Comparison of ENCODE assay signal across 26 cellular contexts in the genomic region with DNA sequence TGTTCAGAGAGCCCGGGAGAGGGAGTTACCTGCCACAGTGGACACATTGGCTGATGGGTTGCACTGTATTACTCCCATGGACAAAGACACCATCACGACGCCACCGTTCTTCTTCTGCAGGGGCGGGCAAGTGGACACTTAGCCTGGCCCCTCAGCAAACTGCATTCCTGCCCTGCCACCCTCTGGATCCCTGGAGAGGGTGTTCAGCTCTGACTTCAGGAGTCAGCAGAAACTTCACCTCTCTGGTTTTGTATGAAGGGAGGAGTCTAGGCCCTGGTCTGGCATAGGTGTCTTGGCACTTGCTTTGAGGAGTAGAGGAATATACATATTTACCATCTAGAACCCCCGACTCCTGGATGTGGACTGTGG. TPM values are rescaled to one million over a fixed set of nuclear protein-coding genes. Genes with fewer than 3 reads are reported as not detected.
DNase-seq lines count a peak whose midpoint lies in the region; ATAC-seq and TF ChIP-seq lines count a peak whose summit lies in the region.
"Had no signal": no experiment of that assay in that cellular context is flagged by ENCODE, and none has a peak within 500 bp of the region (broad histone marks: within the 10 kb centered on the region; RNA-seq: fewer than 3 reads in every experiment).

No MANE protein-coding gene starts in this region.

- H3K9me3 ChIP-seq in neuronal stem cell (replicated peaks in 1 of 2; ENCODE audit: control insufficient read depth in 2 of 2, insufficient read depth in 1 of 2, low read depth in 1 of 2, low read length in 2 of 2), result peaks cover 0 to 5% of the 10 kb centered on the region in 2 donors
- H3K9me3 ChIP-seq: ascending aorta, Caco-2, MG63, pancreas had no signal

- no peak overlapping the region for H2BK15ac ChIP-seq in neuronal stem cell (ENCODE audit: low read length)

- H3K79me1 ChIP-seq in neuronal stem cell (ENCODE audit: low read depth, low read length), result peaks cover 2% of the 10 kb centered on the region

- peaks cover 6% of the 10 kb centered on the region; the same call in 1 of the 2 replicates for H3K27me3 ChIP-seq in H7 (ENCODE audit: control insufficient read depth, insufficient read depth, low read length)
- H3K27me3 ChIP-seq in neuronal stem cell (ENCODE audit: control insufficient read depth in 3 of 3, insufficient read depth in 3 of 3, low read depth in 1 of 3, low read length in 3 of 3), result peaks cover 0 to 36% (median 7%) of the 10 kb centered on the region in 3 experiments
- H3K27me3 ChIP-seq: ascending aorta, MG63, pancreas had no signal

- no peak overlapping the region for H3K9ac ChIP-seq in neuronal stem cell (ENCODE audit: low read depth, low read length, poor library complexity)

- peak overlapping the region; percentile 63 for H2AK5ac ChIP-seq in neuronal stem cell (ENCODE audit: low read depth, low read length)

- peaks cover 8% of the 10 kb centered on the region for H3K36me3 Mint-ChIP-seq in activated B cell treated with CpG ODN at 0.5 μM for 24 hours (ENCODE audit: low read depth)
- H3K36me3 Mint-ChIP-seq: activated CD4-positive, alpha-beta memory T cell treated with anti-CD3 and anti-CD28 coated beads for 36 hours; natural killer cell; type B pancreatic cell had no signal

- intact Hi-C loops in activated B cell treated with CpG ODN at 0.5 μM for 24 hours (cut with micrococcal nuclease), result loop anchor here (5.0 to 10.0 kb wide), 2 partner anchors 323 to 465 kb away; partner anchors contain the start of genes C16orf86, ENKD1 and RIPOR1

- peak; percentile 4 for DNase-seq in H7
- no peak for DNase-seq in activated B cell treated with CpG ODN at 0.5 μM for 24 hours
- no peak for DNase-seq in neuronal stem cell (ENCODE audit: low spot score)
- no peak for DNase-seq in activated CD8-positive, alpha-beta memory T cell treated with anti-CD3 and anti-CD28 coated beads, Interleukin-2, amount 50 U/mL, for 48 hours
- DNase-seq in NCI-H524 treated with DMSO at 0.1 percent for 48 hours (lab: John Stamatoyannopoulos, UW), result no peak
- DNase-seq: activated CD4-positive, alpha-beta memory T cell treated with anti-CD3 and anti-CD28 coated beads for 36 hours; Caco-2; caudate nucleus; DND-41; glutamatergic neuron; HCEC 1CT; left colon; MG63; natural killer cell; NCI-H1417 treated with DMSO at 0.1 percent for 48 hours; NCI-H510A; pancreas had no signal

- POLR2A ChIA-PET in activated B cell treated with CpG ODN at 0.5 μM for 24 hours (lab: Charles Lee), result interaction anchor here (0.5 to 2.9 kb wide), 5 partner anchors 9 to 199 kb away, joined by 3 to 10 read pairs (median 3); partner anchors contain the start of genes DDX28, DPEP2, DUS2 and NFATC3

- H3K4me2 ChIP-seq in neuronal stem cell (ENCODE audit: insufficient read depth, low read length, poor library complexity, severe bottlenecking), result no peak overlapping the region

- peak overlapping the region; percentile 73 for H3K27ac Mint-ChIP-seq in activated B cell treated with CpG ODN at 0.5 μM for 24 hours
- H3K27ac Mint-ChIP-seq: activated CD4-positive, alpha-beta memory T cell treated with anti-CD3 and anti-CD28 coated beads for 36 hours; dendritic cell treated with granulocyte-macrophage colony-stimulating factor and Interleukin-4, amounts not matched to agents 40 ng/mL and 50 ng/mL, for 4 days; type B pancreatic cell had no signal

- H2AFZ ChIP-seq in neuronal stem cell (ENCODE audit: low read length), result no peak overlapping the region

- H4K8ac ChIP-seq in neuronal stem cell (ENCODE audit: low read depth, low read length), result no peak overlapping the region

- ATAC-seq in activated B cell treated with CpG ODN at 0.5 μM for 24 hours (ENCODE audit: low read depth), result no peak
- no peak for ATAC-seq in HG02973 (IDR thresholded peaks at IDR 0.05; ENCODE audit: unreplicated experiment)
- ATAC-seq: left colon, pancreas, right cardiac atrium had no signal

- peaks cover 76% of the 10 kb centered on the region for H3K4me1 Mint-ChIP-seq in activated B cell treated with CpG ODN at 0.5 μM for 24 hours

- H3K4me3 ChIP-seq in H7 (ENCODE audit: insufficient read depth, low read depth, low read length), result no peak overlapping the region
- no peak overlapping the region for H3K4me3 ChIP-seq in neuronal stem cell (ENCODE audit: low read length in 2 of 2)
- H3K4me3 ChIP-seq: ascending aorta, MG63, pancreas, SK-N-MC had no signal

- H2BK5ac ChIP-seq in neuronal stem cell (ENCODE audit: low read length), result no peak overlapping the region

- no peak overlapping the region for H3K18ac ChIP-seq in neuronal stem cell (ENCODE audit: low read length)

- H3K4ac ChIP-seq in neuronal stem cell (ENCODE audit: low read length), result no peak overlapping the region

- no peak overlapping the region for H3K14ac ChIP-seq in neuronal stem cell (ENCODE audit: low read length)

- no peak overlapping the region for H3K23ac ChIP-seq in neuronal stem cell (ENCODE audit: low read depth, low read length, poor library complexity)

- no peaks in the 10 kb centered on the region for H3K27me3 Mint-ChIP-seq in activated B cell treated with CpG ODN at 0.5 μM for 24 hours
- H3K27me3 Mint-ChIP-seq: activated CD4-positive, alpha-beta memory T cell treated with anti-CD3 and anti-CD28 coated beads for 36 hours; dendritic cell treated with granulocyte-macrophage colony-stimulating factor and Interleukin-4, amounts not matched to agents 40 ng/mL and 50 ng/mL, for 4 days; type B pancreatic cell had no signal

- no peak overlapping the region for H2BK12ac ChIP-seq in neuronal stem cell (ENCODE audit: low read length)

- CTCF ChIA-PET in activated B cell treated with CpG ODN at 0.5 μM for 24 hours (lab: Charles Lee), result interaction anchor here (0.9 to 3.7 kb wide), 4 partner anchors 48 to 173 kb away, joined by 3 to 28 read pairs (median 4); no protein-coding TSS in a partner anchor

- H3K4me3 Mint-ChIP-seq in activated B cell treated with CpG ODN at 0.5 μM for 24 hours, result no peak overlapping the region
- H3K4me3 Mint-ChIP-seq: activated CD4-positive, alpha-beta memory T cell treated with anti-CD3 and anti-CD28 coated beads for 36 hours; dendritic cell treated with granulocyte-macrophage colony-stimulating factor and Interleukin-4, amounts not matched to agents 40 ng/mL and 50 ng/mL, for 4 days; natural killer cell; type B pancreatic cell had no signal

- H3K36me3 ChIP-seq in H7 (replicated peaks; ENCODE audit: control insufficient read depth, insufficient read depth, low read length) (no peaks in the 10 kb centered on the region), neuronal stem cell (replicated peaks in 1 of 2; ENCODE audit: control insufficient read depth in 2 of 2, insufficient read depth in 2 of 2, low read length in 2 of 2) (no peaks in the 10 kb centered on the region)
- H3K36me3 ChIP-seq: ascending aorta, MG63, pancreas had no signal

- H2BK120ac ChIP-seq in neuronal stem cell (ENCODE audit: low read depth, low read length), result no peak overlapping the region

- H3K27ac ChIP-seq in neuronal stem cell (replicated peaks; ENCODE audit: low read length), result no peak overlapping the region
- H3K27ac ChIP-seq: ascending aorta, pancreas, SK-N-MC, VCaP had no signal

- no peak for TF ChIP-seq CTCF in activated B cell treated with CpG ODN at 0.5 μM for 24 hours (IDR thresholded peaks at IDR 0.05)

- no peaks in the 10 kb centered on the region for H3K9me3 Mint-ChIP-seq in activated B cell treated with CpG ODN at 0.5 μM for 24 hours
- H3K9me3 Mint-ChIP-seq: activated CD4-positive, alpha-beta memory T cell treated with anti-CD3 and anti-CD28 coated beads for 36 hours; dendritic cell treated with granulocyte-macrophage colony-stimulating factor and Interleukin-4, amounts not matched to agents 40 ng/mL and 50 ng/mL, for 4 days; natural killer cell; type B pancreatic cell had no signal

- H4K91ac ChIP-seq in neuronal stem cell (ENCODE audit: low read depth, low read length, poor library complexity), result no peak overlapping the region

- peaks cover 1 to 3% of the 10 kb centered on the region in 2 donors for H3K4me1 ChIP-seq in neuronal stem cell (ENCODE audit: control insufficient read depth in 2 of 2, insufficient read depth in 1 of 2, low read depth in 1 of 2, low read length in 2 of 2)

- no CpG with 5 or more reads among the region's 6 CpGs for WGBS in neuronal stem cell (ENCODE audit: extremely low coverage in 2 of 2, insufficient read length in 2 of 2, insufficient replicate concordance in 1 of 2), 2 donors

RNA-seq across cellular contexts. Expression of gene DPEP2, which starts 9.3 kb away (rescaled TPM):
- 0.33 TPM in 1 of 2 replicates, not detected in the other for total RNA-seq in H7 (2014; rRNA removed; shearing (Covaris generic))
- 10.5 and 13.8 TPM in 2 replicates for total RNA-seq in activated B cell treated with CpG ODN at 0.5 μM for 24 hours
- not detected for polyA plus RNA-seq in neuronal stem cell (2013, experiment 1 of 2)
- not detected for polyA plus RNA-seq in neuronal stem cell (2013, experiment 2 of 2)
- total RNA-seq: Caco-2 had no signal

RNA-seq across cellular contexts. Expression of gene DPEP3, which starts 9.7 kb away (rescaled TPM):
- total RNA-seq in H7 (2014; rRNA removed; shearing (Covaris generic)), result 0.03 and 0.48 TPM in 2 replicates
- total RNA-seq in activated B cell treated with CpG ODN at 0.5 μM for 24 hours, result 0.29 and 0.38 TPM in 2 replicates
- polyA plus RNA-seq in neuronal stem cell (2013, experiment 1 of 2), result 0.56 TPM
- 0.29 TPM for polyA plus RNA-seq in neuronal stem cell (2013, experiment 2 of 2)
- total RNA-seq: activated CD4-positive, alpha-beta memory T cell treated with anti-CD3 and anti-CD28 coated beads for 36 hours; ascending aorta; Caco-2; right cardiac atrium had no signal
- polyA plus RNA-seq: pancreas, right cardiac atrium had no signal

RNA-seq across cellular contexts. Expression of gene SLC12A4, which starts 21.6 kb away (rescaled TPM):
- total RNA-seq in H7 (2014; rRNA removed; shearing (Covaris generic)), result 43.2 and 56.6 TPM in 2 replicates
- total RNA-seq in activated B cell treated with CpG ODN at 0.5 μM for 24 hours, result 24.6 and 37.9 TPM in 2 replicates
- 34.0 TPM for polyA plus RNA-seq in neuronal stem cell (2013, experiment 1 of 2)
- 32.4 TPM for polyA plus RNA-seq in neuronal stem cell (2013, experiment 2 of 2)

RNA-seq across cellular contexts. Expression of gene DPEP2NB, which starts 25.7 kb away (rescaled TPM):
- total RNA-seq in H7 (2014; rRNA removed; shearing (Covaris generic)), result not detected in 2 replicates
- not detected in 2 replicates for total RNA-seq in activated B cell treated with CpG ODN at 0.5 μM for 24 hours
- polyA plus RNA-seq in neuronal stem cell (2013, experiment 1 of 2), result not detected
- not detected for polyA plus RNA-seq in neuronal stem cell (2013, experiment 2 of 2)
- total RNA-seq: activated CD4-positive, alpha-beta memory T cell treated with anti-CD3 and anti-CD28 coated beads for 36 hours; ascending aorta; Caco-2; left colon; mesenteric fat pad; natural killer cell; pancreas; right cardiac atrium; T-helper 2 cell treated with Interferon-gamma antibody and Interleukin-4, amounts not matched to agents 100 ng/mL and 5 ng/mL, for 36 hours had no signal
- polyA plus RNA-seq: pancreas, right cardiac atrium had no signal

RNA-seq across cellular contexts. Expression of gene DDX28, which starts 33.0 kb away (rescaled TPM):
- 19.4 and 26.4 TPM in 2 replicates for total RNA-seq in H7 (2014; rRNA removed; shearing (Covaris generic))
- total RNA-seq in activated B cell treated with CpG ODN at 0.5 μM for 24 hours, result 19.2 and 19.7 TPM in 2 replicates
- polyA plus RNA-seq in neuronal stem cell (2013, experiment 1 of 2), result 5.3 TPM
- 5.0 TPM for polyA plus RNA-seq in neuronal stem cell (2013, experiment 2 of 2)
